ENCODE assay signal across 9 cellular contexts in the genomic region with DNA sequence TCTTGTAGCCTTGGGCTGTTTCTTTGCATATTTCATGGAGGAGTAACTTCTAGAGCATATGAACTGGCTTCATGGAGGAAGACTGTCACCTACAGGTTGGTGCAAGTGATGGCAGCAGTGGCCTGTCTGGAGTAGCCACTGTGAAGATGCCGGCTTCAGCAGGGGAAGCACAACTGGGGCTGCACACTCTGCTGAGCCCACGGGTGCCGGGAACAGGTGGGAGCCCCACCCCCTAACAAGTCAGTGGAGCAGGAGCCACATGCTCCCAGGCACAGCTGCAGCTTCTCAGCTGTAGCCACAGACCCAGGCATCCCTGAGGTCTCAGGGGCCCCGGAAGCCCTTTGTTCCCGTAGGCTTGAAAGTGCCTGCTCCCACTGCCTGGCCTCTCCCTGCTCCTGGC. TPM values are rescaled to one million over a fixed set of nuclear protein-coding genes. Genes with fewer than 3 reads are reported as not detected.
DNase-seq lines count a peak whose midpoint lies in the region; ATAC-seq, FAIRE-seq and TF ChIP-seq lines count a peak whose summit lies in the region.
"Had no signal": no experiment of that assay in that cellular context is flagged by ENCODE, and none has a peak within 500 bp of the region (broad histone marks: within the 10 kb centered on the region; RNA-seq: fewer than 3 reads in every experiment).

No MANE protein-coding gene starts in this region.

- FAIRE-seq in GM18507 (lab: Jason Lieb, UNC): peak; percentile 15

- peak; percentile 24 for DNase-seq in AG08395 (ENCODE audit: low spot score)
- no peak for DNase-seq in GM18507 (ENCODE audit: extremely low spot score, insufficient read length, low read depth)
- DNase-seq in RPMI7951 (ENCODE audit: low read depth): peak; percentile 48
- DNase-seq in fibroblast of villous mesenchyme (ENCODE audit: low read depth): peak; percentile 39
- DNase-seq in superior temporal gyrus (ENCODE audit: extremely low spot score): no peak
- DNase-seq in SW 1271 (lab: John Stamatoyannopoulos, UW): no peak

- ATAC-seq in HG02981 (IDR thresholded peaks at IDR 0.05; ENCODE audit: unreplicated experiment) (no peak), GM18858 (IDR thresholded peaks at IDR 0.05; ENCODE audit: unreplicated experiment) (no peak)
- ATAC-seq: T-cell had no signal

- peak; percentile 49 for TF ChIP-seq CTCF in fibroblast of villous mesenchyme (IDR thresholded peaks at IDR 0.05; ENCODE audit: insufficient read depth, low read depth, low read length)

- no peak overlapping the region for H3K4me3 ChIP-seq in fibroblast of villous mesenchyme (ENCODE audit: low read depth, low read length)

RNA-seq across cellular contexts. Expression of gene C1orf185, which starts 43.2 kb away (rescaled TPM):
- total RNA-seq in RPMI7951 (2014; rRNA removed; shearing (Covaris generic)): not detected in 2 replicates
- under 0.01 TPM in 1 of 2 replicates, not detected in the other for total RNA-seq in fibroblast of villous mesenchyme
- total RNA-seq: T-cell had no signal

Comparison
In these comparisons a context has a peak if more than half of its experiments do, and no peak if none do; other contexts are left out.
1. DNase-seq: peak in AG08395 (single experiment), RPMI7951 (single experiment) and fibroblast of villous mesenchyme (single experiment); none in GM18507 (single experiment), superior temporal gyrus (single experiment) and SW 1271 (0 of 2).